In genomic region chr1:26476958-26477357, GRCh38 we compare ENCODE assay signal across 1 cellular context.
TF ChIP-seq lines count a peak whose summit lies in the region.

No MANE protein-coding gene starts in this region.

TF ChIP-seq in HEK293, 187 proteins besides CTCF, POLR2A, EP300 and RAD21:
- TF ChIP-seq ZNF830 (tag by site-specific recombination; IDR thresholded peaks at IDR 0.05; ENCODE audit: low read depth) (no peak), ZNF660 (tag by site-specific recombination; IDR thresholded peaks at IDR 0.05) (0 out of 2 replicates have a peak, but pooled peaks have one; percentile 11)
